In the genomic region with DNA sequence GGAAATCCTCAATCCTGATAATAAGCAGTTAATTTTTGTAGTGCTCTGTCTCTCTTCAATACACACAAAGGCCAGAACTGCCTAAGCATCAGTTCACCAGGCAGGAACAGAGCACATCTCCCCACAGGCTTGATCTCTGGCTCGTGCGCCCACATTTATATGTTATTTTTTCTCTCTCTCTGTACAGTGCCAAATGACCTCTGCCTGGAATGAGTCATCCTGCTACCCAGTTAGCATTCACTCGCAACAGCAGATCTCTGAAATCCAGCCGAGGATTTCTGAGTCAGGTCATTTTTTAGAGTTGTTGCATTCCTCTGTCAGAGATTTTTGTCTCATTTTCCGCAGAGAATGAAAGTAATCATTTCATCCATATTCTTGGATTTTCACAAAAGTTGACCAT, we compare ENCODE assay signal across 8 cellular contexts.
DNase-seq lines count a peak whose midpoint lies in the region; ATAC-seq and TF ChIP-seq lines count a peak whose summit lies in the region.

No MANE protein-coding gene starts in this region.

- H3K36me3 ChIP-seq in psoas muscle (ENCODE audit: insufficient read depth in 1 of 2, low read depth in 1 of 2), result no peaks in the 10 kb centered on the region

- WGBS in psoas muscle, 3 donors, result 12 to 20% (median 18%) methylated on average over 5 of the region's 5 CpGs

- DNase-seq in ELF-1 (ENCODE audit: low read depth, low spot score), result peak; percentile 1
- DNase-seq in SW480 (ENCODE audit: low spot score), result peak; percentile 44
- peak; percentile 66 for DNase-seq in glomerular endothelial cell (ENCODE audit: extremely low read depth, low read depth, low spot score)
- peak; percentile 56 to 68 for DNase-seq in psoas muscle
- no peak for DNase-seq in SIG-M5 (lab: John Stamatoyannopoulos, UW)
- no peak for DNase-seq in stimulated activated naive B cell treated with anti-CD40 and anti-IgM and Interleukin-4, amounts not matched to agents 10 μg/mL and 1 μg/mL and 100 μg/mL, for 72 hours
- DNase-seq in NCI-H1436 treated with DMSO at 0.1 percent for 48 hours (lab: John Stamatoyannopoulos, UW), result no peak

- no peaks in the 10 kb centered on the region for H3K27me3 ChIP-seq in psoas muscle (ENCODE audit: insufficient read depth in 3 of 3, low read length in 2 of 3)

- peak; percentile 40 to 85 (median 77) for ATAC-seq in psoas muscle
- ATAC-seq in stimulated activated naive B cell treated with anti-CD40 and anti-IgM and Interleukin-4, amounts not matched to agents 10 μg/mL and 1 μg/mL and 100 μg/mL, for 72 hours (replicated peaks), result no peak
- no peak for ATAC-seq in GM18498 (IDR thresholded peaks at IDR 0.05; ENCODE audit: unreplicated experiment)

- no peaks in the 10 kb centered on the region for H3K27me3 Mint-ChIP-seq in stimulated activated naive B cell treated with anti-CD40 and anti-IgM and Interleukin-4, amounts not matched to agents 10 μg/mL and 1 μg/mL and 100 μg/mL, for 72 hours

- peaks cover 0 to 2% of the 10 kb centered on the region in 2 donors for H3K9me3 Mint-ChIP-seq in stimulated activated naive B cell treated with anti-CD40 and anti-IgM and Interleukin-4, amounts not matched to agents 10 μg/mL and 1 μg/mL and 100 μg/mL, for 72 hours

- peaks cover 3% of the 10 kb centered on the region for H3K4me1 ChIP-seq in psoas muscle

- no peak for TF ChIP-seq CTCF in psoas muscle (IDR thresholded peaks at IDR 0.05)

- H3K27ac ChIP-seq in psoas muscle, result no peak overlapping the region

- H3K4me3 ChIP-seq in psoas muscle, result no peak overlapping the region

- H3K9me3 ChIP-seq in psoas muscle, result no peaks in the 10 kb centered on the region

- no peaks in the 10 kb centered on the region for H3K4me1 Mint-ChIP-seq in stimulated activated naive B cell treated with anti-CD40 and anti-IgM and Interleukin-4, amounts not matched to agents 10 μg/mL and 1 μg/mL and 100 μg/mL, for 72 hours

- intact Hi-C loops in psoas muscle (cut with DNase I), result no loop called here

- H3K27ac Mint-ChIP-seq in stimulated activated naive B cell treated with anti-CD40 and anti-IgM and Interleukin-4, amounts not matched to agents 10 μg/mL and 1 μg/mL and 100 μg/mL, for 72 hours, result no peak overlapping the region

- H3K4me3 Mint-ChIP-seq in stimulated activated naive B cell treated with anti-CD40 and anti-IgM and Interleukin-4, amounts not matched to agents 10 μg/mL and 1 μg/mL and 100 μg/mL, for 72 hours, result no peak overlapping the region

- no peaks in the 10 kb centered on the region for H3K36me3 Mint-ChIP-seq in stimulated activated naive B cell treated with anti-CD40 and anti-IgM and Interleukin-4, amounts not matched to agents 10 μg/mL and 1 μg/mL and 100 μg/mL, for 72 hours

Comparison
In these comparisons a context has a peak if more than half of its experiments do, and no peak if none do; other contexts are left out.
1. DNase-seq: peak in ELF-1 (single experiment), SW480 (single experiment), glomerular endothelial cell (single experiment) and psoas muscle (2 of 2); none in SIG-M5 (single experiment), stimulated activated naive B cell treated with anti-CD40 and anti-IgM and Interleukin-4, amounts not matched to agents 10 μg/mL and 1 μg/mL and 100 μg/mL, for 72 hours (single experiment) and NCI-H1436 treated with DMSO at 0.1 percent for 48 hours (single experiment).
2. ATAC-seq: peak in psoas muscle (4 of 4); none in stimulated activated naive B cell treated with anti-CD40 and anti-IgM and Interleukin-4, amounts not matched to agents 10 μg/mL and 1 μg/mL and 100 μg/mL, for 72 hours (0 of 2) and GM18498 (single experiment).